ENCODE assay signal across 8 cellular contexts in genomic region chr16:53509906-53510703, GRCh38. TPM values are rescaled to one million over a fixed set of nuclear protein-coding genes. Genes with fewer than 3 reads are reported as not detected.
A peak's percentile ranks its signal among the peaks of the same experiment; 100 is the strongest.
DNase-seq lines count a peak whose midpoint lies in the region; ATAC-seq and TF ChIP-seq lines count a peak whose summit lies in the region.

No MANE protein-coding gene starts in this region.

- H3K4me1 Mint-ChIP-seq in activated naive CD4-positive, alpha-beta T cell treated with anti-CD3 and anti-CD28 coated beads for 36 hours (ENCODE audit: low read depth): peaks cover 18% of the 10 kb centered on the region

- DNase-seq in NCI-H1436 (lab: John Stamatoyannopoulos, UW) (peak; percentile 30), NCI-H1436 treated with DMSO at 0.1 percent for 48 hours (lab: John Stamatoyannopoulos, UW) (no peak), foreskin melanocyte (peak; percentile 62), occipital lobe (lab: John Stamatoyannopoulos, UW) (peak; percentile 8)
- DNase-seq in activated naive CD4-positive, alpha-beta T cell treated with anti-CD3 and anti-CD28 coated beads for 36 hours: peak; percentile 55

- ATAC-seq in HG03095 (IDR thresholded peaks at IDR 0.05; ENCODE audit: unreplicated experiment) (peak; percentile 42), GM21737 (IDR thresholded peaks at IDR 0.05; ENCODE audit: unreplicated experiment) (no peak)

- no peak overlapping the region for H3K9ac ChIP-seq in OCI-LY1 (ENCODE audit: low read length)

- peak overlapping the region; percentile 21 for H3K4me3 ChIP-seq in OCI-LY1 (ENCODE audit: low read depth, low read length, poor library complexity, severe bottlenecking)

- CTCF ChIA-PET in activated naive CD4-positive, alpha-beta T cell treated with anti-CD3 and anti-CD28 coated beads for 36 hours (lab: Charles Lee): interaction anchor here (0.6 to 1.6 kb wide), 13 partner anchors 8 to 402 kb away, joined by 3 to 5 read pairs (median 3); no protein-coding TSS in a partner anchor

- TF ChIP-seq CTCF in OCI-LY1 (IDR thresholded peaks at IDR 0.05; ENCODE audit: low read length): peak; percentile 92

- no peaks in the 10 kb centered on the region for H4K20me1 ChIP-seq in OCI-LY1 (ENCODE audit: insufficient read depth, low read length)

- peaks cover 5% of the 10 kb centered on the region for H3K27me3 ChIP-seq in OCI-LY1 (ENCODE audit: insufficient read depth, low read length)

- no peak overlapping the region for H2AFZ ChIP-seq in OCI-LY1 (ENCODE audit: low read length)

- no peaks in the 10 kb centered on the region for H3K79me2 ChIP-seq in OCI-LY1 (ENCODE audit: insufficient read depth, low read length)

- no peaks in the 10 kb centered on the region for H3K9me2 ChIP-seq in OCI-LY1 (ENCODE audit: low read depth, low read length)

- peak overlapping the region; percentile 10 for H3K4me3 Mint-ChIP-seq in activated naive CD4-positive, alpha-beta T cell treated with anti-CD3 and anti-CD28 coated beads for 36 hours

- no peaks in the 10 kb centered on the region for H3K9me3 Mint-ChIP-seq in activated naive CD4-positive, alpha-beta T cell treated with anti-CD3 and anti-CD28 coated beads for 36 hours

- intact Hi-C loops in activated naive CD4-positive, alpha-beta T cell treated with anti-CD3 and anti-CD28 coated beads for 36 hours (cut with micrococcal nuclease): loop anchor here (1.0 to 10.0 kb wide), 6 partner anchors 37 to 1318 kb away; no protein-coding TSS in a partner anchor

- H3K9me3 ChIP-seq in OCI-LY1 (ENCODE audit: low read length): no peaks in the 10 kb centered on the region

- H3F3A ChIP-seq in OCI-LY1 (ENCODE audit: insufficient read depth, low read length): no peaks in the 10 kb centered on the region

- peaks cover 6% of the 10 kb centered on the region for H3K4me1 ChIP-seq in OCI-LY1 (ENCODE audit: insufficient read depth, low read length, severe bottlenecking)

- peak overlapping the region; percentile 52 for H3K4me2 ChIP-seq in OCI-LY1 (ENCODE audit: low read length)

- no peaks in the 10 kb centered on the region for H3K36me3 ChIP-seq in OCI-LY1 (ENCODE audit: insufficient read depth, low read length)

- H3K27me3 Mint-ChIP-seq in activated naive CD4-positive, alpha-beta T cell treated with anti-CD3 and anti-CD28 coated beads for 36 hours (ENCODE audit: low read depth): no peaks in the 10 kb centered on the region

- H3K36me3 Mint-ChIP-seq in activated naive CD4-positive, alpha-beta T cell treated with anti-CD3 and anti-CD28 coated beads for 36 hours (ENCODE audit: low read depth): peaks cover 1% of the 10 kb centered on the region

- H3K27ac ChIP-seq in OCI-LY1 (ENCODE audit: low read depth, low read length, poor library complexity, severe bottlenecking): no peak overlapping the region

- H3K27ac Mint-ChIP-seq in activated naive CD4-positive, alpha-beta T cell treated with anti-CD3 and anti-CD28 coated beads for 36 hours: no peak overlapping the region

RNA-seq across cellular contexts. Expression of gene AKTIP, which starts 7.1 kb away (rescaled TPM):
- 10 to 100 TPM; 26.1 to 27.3 TPM for total RNA-seq in activated naive CD4-positive, alpha-beta T cell treated with anti-CD3 and anti-CD28 coated beads for 36 hours
- 67.2 TPM for total RNA-seq in occipital lobe
